In the genomic region with DNA sequence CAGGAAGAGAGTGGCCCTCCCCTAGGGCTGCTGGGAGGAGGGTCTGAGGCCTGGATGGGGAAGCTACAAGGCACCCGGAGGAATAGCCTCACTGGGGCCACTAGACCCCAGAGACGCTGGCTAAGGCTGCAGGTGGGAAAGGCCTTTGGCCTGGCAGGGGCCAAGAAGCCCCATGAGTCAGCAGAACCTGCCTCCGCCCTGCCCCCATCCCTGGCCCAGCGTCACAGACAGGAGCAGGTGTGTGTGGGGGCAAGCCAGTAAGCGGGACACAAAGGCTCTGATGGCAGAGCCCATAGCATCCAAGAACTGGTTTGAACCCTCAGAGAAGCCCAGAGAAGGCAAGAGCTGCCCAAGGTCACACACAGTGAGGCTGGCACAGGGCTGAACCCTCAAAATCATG, we compare ENCODE assay signal across 6 cellular contexts. TPM values are rescaled to one million over a fixed set of nuclear protein-coding genes. Genes with fewer than 3 reads are reported as not detected.
"Had no signal": no experiment of that assay in that cellular context is flagged by ENCODE, and none has a peak within 500 bp of the region (broad histone marks: within the 10 kb centered on the region; RNA-seq: fewer than 3 reads in every experiment).

No MANE protein-coding gene starts in this region.

RNA-seq across cellular contexts. Expression of a gene that starts 27.0 kb away (rescaled TPM):
- total RNA-seq: M059J, PC-3, Peyer's patch, Right ventricle myocardium inferior, SJSA1 had no signal
- polyA plus RNA-seq: SK-N-SH had no signal
